ENCODE assay signal across 1 cellular context in genomic region chr16:62068747-62069146, GRCh38.
TF ChIP-seq lines count a peak whose summit lies in the region.

No MANE protein-coding gene starts in this region.

TF ChIP-seq in GM23338, 12 proteins besides CTCF, POLR2A, EP300 and RAD21 (continued from another document):
- TF ChIP-seq, protein P1, sequence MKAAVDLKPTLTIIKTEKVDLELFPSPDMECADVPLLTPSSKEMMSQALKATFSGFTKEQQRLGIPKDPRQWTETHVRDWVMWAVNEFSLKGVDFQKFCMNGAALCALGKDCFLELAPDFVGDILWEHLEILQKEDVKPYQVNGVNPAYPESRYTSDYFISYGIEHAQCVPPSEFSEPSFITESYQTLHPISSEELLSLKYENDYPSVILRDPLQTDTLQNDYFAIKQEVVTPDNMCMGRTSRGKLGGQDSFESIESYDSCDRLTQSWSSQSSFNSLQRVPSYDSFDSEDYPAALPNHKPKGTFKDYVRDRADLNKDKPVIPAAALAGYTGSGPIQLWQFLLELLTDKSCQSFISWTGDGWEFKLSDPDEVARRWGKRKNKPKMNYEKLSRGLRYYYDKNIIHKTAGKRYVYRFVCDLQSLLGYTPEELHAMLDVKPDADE (IDR thresholded peaks at IDR 0.05), result no peak
- TF ChIP-seq ZNF331 (CRISPR knock-in tag; IDR thresholded peaks at IDR 0.05; ENCODE audit: low read depth), result no peak
- no peak for TF ChIP-seq NANOG (IDR thresholded peaks at IDR 0.05; ENCODE audit: borderline replicate concordance)
- no peak for TF ChIP-seq POLR2AphosphoS5 (IDR thresholded peaks at IDR 0.05; ENCODE audit: low read depth)
- no peak for TF ChIP-seq EZH2phosphoT487 (IDR thresholded peaks at IDR 0.05; ENCODE audit: unreplicated experiment)
- TF ChIP-seq STAT1 (IDR thresholded peaks at IDR 0.05; ENCODE audit: unreplicated experiment), result no peak
- TF ChIP-seq CREB1 (CRISPR knock-in tag; IDR thresholded peaks at IDR 0.05; ENCODE audit: low read depth), result no peak
- TF ChIP-seq EZH2 (IDR thresholded peaks at IDR 0.05; ENCODE audit: low read depth, unreplicated experiment), result no peak
- TF ChIP-seq ZNF462 (CRISPR knock-in tag; IDR thresholded peaks at IDR 0.05), result no peak
